Comparison of ENCODE assay signal across 32 cellular contexts in the genomic region with DNA sequence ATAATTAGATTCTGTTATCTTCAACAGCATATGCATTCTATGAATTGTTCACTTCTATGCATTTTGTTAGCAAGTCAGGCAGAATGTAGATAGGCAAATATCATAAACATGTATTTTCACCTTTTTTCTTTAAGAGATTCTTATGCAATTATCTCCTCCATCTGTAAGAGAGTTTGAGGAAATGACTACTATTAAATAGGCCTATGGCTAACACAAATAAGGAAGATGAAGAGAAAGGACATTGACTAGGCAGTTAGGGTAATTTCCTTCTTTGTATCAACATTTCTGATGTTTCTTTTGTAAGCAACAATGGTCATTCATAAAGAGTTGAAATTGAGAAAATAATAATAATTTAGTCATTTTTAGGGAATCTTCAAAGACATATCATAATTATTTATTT.
"Had no signal": no experiment of that assay in that cellular context is flagged by ENCODE, and none has a peak within 500 bp of the region (broad histone marks: within the 10 kb centered on the region; RNA-seq: fewer than 3 reads in every experiment).

No MANE protein-coding gene starts in this region.

- H3K27ac Mint-ChIP-seq: activated CD4-positive, alpha-beta memory T cell treated with anti-CD3 and anti-CD28 coated beads, Interleukin-2, amount 10 ng/mL, durations not matched to agents 7 days and 5 days; activated CD8-positive, alpha-beta memory T cell treated with anti-CD3 and anti-CD28 coated beads, Interleukin-2, amount 10 ng/mL, durations not matched to agents 7 days and 5 days; activated naive CD8-positive, alpha-beta T cell treated with anti-CD3 and anti-CD28 coated beads for 36 hours had no signal

- H3K4me3 Mint-ChIP-seq: activated CD4-positive, alpha-beta memory T cell treated with anti-CD3 and anti-CD28 coated beads, Interleukin-2, amount 10 ng/mL, durations not matched to agents 7 days and 5 days; activated CD8-positive, alpha-beta memory T cell treated with anti-CD3 and anti-CD28 coated beads, Interleukin-2, amount 10 ng/mL, durations not matched to agents 7 days and 5 days; activated naive CD8-positive, alpha-beta T cell treated with anti-CD3 and anti-CD28 coated beads for 36 hours had no signal

- FAIRE-seq: colon, TTC549 had no signal

- H3K36me3 Mint-ChIP-seq: activated CD8-positive, alpha-beta memory T cell treated with anti-CD3 and anti-CD28 coated beads, Interleukin-2, amount 10 ng/mL, durations not matched to agents 7 days and 5 days; activated naive CD8-positive, alpha-beta T cell treated with anti-CD3 and anti-CD28 coated beads for 36 hours had no signal

- DNase-seq: activated CD4-positive, alpha-beta memory T cell treated with anti-CD3 and anti-CD28 coated beads, Interleukin-2, amount 10 ng/mL, durations not matched to agents 7 days and 5 days; activated CD4-positive, alpha-beta T cell treated with anti-CD3 and anti-CD28 coated beads for 1 hour; activated CD4-positive, alpha-beta T cell treated with anti-CD3 and anti-CD28 coated beads for 48 hours; activated CD4-positive, CD25-positive, alpha-beta regulatory T cell; activated CD8-positive, alpha-beta memory T cell treated with anti-CD3 and anti-CD28 coated beads for 24 hours; activated CD8-positive, alpha-beta memory T cell treated with anti-CD3 and anti-CD28 coated beads, Interleukin-2, amount 10 ng/mL, durations not matched to agents 7 days and 5 days; activated CD8-positive, alpha-beta memory T cell treated with anti-CD3 and anti-CD28 coated beads, Interleukin-2, amount 50 U/mL, for 48 hours; activated effector memory CD4-positive, alpha-beta T cell treated with Interleukin-2 at 50 U/mL for 16 hours; activated naive CD4-positive, alpha-beta T cell; activated naive CD4-positive, alpha-beta T cell treated with anti-CD3 and anti-CD28 coated beads, Interleukin-2, amount 50 U/mL, for 16 hours; activated naive CD8-positive, alpha-beta T cell treated with anti-CD3 and anti-CD28 coated beads for 36 hours; activated T-cell treated with anti-CD3 and anti-CD28 coated beads, Interleukin-2, amount 50 U/mL, for 48 hours; amniotic stem cell; aorta; brain microvascular endothelial cell; central memory CD4-positive, alpha-beta T cell; KG1; MM.1S; NCI-H1105; NCI-H1417 treated with DMSO at 0.1 percent for 48 hours; NCI-H187 treated with DMSO at 0.1 percent for 48 hours; NCI-H2081; NCI-H226; NCI-H524; OCI-M1; SHP77; SW 1271; T1000; WERI-Rb-1 had no signal

- H3K27me3 Mint-ChIP-seq: activated CD4-positive, alpha-beta memory T cell treated with anti-CD3 and anti-CD28 coated beads, Interleukin-2, amount 10 ng/mL, durations not matched to agents 7 days and 5 days; activated CD8-positive, alpha-beta memory T cell treated with anti-CD3 and anti-CD28 coated beads, Interleukin-2, amount 10 ng/mL, durations not matched to agents 7 days and 5 days; activated naive CD8-positive, alpha-beta T cell treated with anti-CD3 and anti-CD28 coated beads for 36 hours had no signal

- H3K4me1 Mint-ChIP-seq: activated CD4-positive, alpha-beta memory T cell treated with anti-CD3 and anti-CD28 coated beads, Interleukin-2, amount 10 ng/mL, durations not matched to agents 7 days and 5 days; activated CD8-positive, alpha-beta memory T cell treated with anti-CD3 and anti-CD28 coated beads, Interleukin-2, amount 10 ng/mL, durations not matched to agents 7 days and 5 days; activated naive CD8-positive, alpha-beta T cell treated with anti-CD3 and anti-CD28 coated beads for 36 hours had no signal

- ATAC-seq: activated CD8-positive, alpha-beta memory T cell treated with anti-CD3 and anti-CD28 coated beads, Interleukin-2, amount 10 ng/mL, durations not matched to agents 7 days and 5 days; SK-N-SH treated with all-trans-retinoic acid at 6 μM for 48 hours had no signal
